8 cellular contexts compared by ENCODE assay signal in genomic region chr18:80157708-80158343, GRCh38. TPM values are rescaled to one million over a fixed set of nuclear protein-coding genes. Genes with fewer than 3 reads are reported as not detected.
A peak's percentile ranks its signal among the peaks of the same experiment; 100 is the strongest.
DNase-seq lines count a peak whose midpoint lies in the region; ATAC-seq, FAIRE-seq and TF ChIP-seq lines count a peak whose summit lies in the region.

No MANE protein-coding gene starts in this region.

- WGBS in K562 (ENCODE audit: insufficient coverage, low coverage, missing lambda C conversion rate), result 31% methylated on average over 8 of the region's 8 CpGs

- H3K9me1 ChIP-seq in K562 (ENCODE audit: control insufficient read depth, insufficient read depth, low read length), result no peaks in the 10 kb centered on the region

- no peak overlapping the region for H3K27ac ChIP-seq in K562 (ENCODE audit: extremely low read depth, low read depth, low read length)

- H3K9me3 ChIP-seq in K562 (replicated peaks; ENCODE audit: control insufficient read depth, insufficient read depth, low read depth, low read length), result no peaks in the 10 kb centered on the region

- POLR2A ChIA-PET in K562 (lab: Yijun Ruan, JAX), result interaction anchor here (0.6 kb wide), 1 partner anchor 123 kb away, joined by 3 read pairs; no protein-coding TSS in a partner anchor

- no peak overlapping the region for H3K4me2 ChIP-seq in K562 (ENCODE audit: insufficient read depth, low read length)

- no peaks in the 10 kb centered on the region for H3K79me2 ChIP-seq in K562 (ENCODE audit: control insufficient read depth, insufficient read depth, low read length)

- H4K20me1 ChIP-seq in K562 (replicated peaks; ENCODE audit: control insufficient read depth, insufficient read depth, low read length), result no peaks in the 10 kb centered on the region

- CTCF ChIA-PET in K562 (lab: Yijun Ruan, JAX; ENCODE audit: low intra/inter-chr PET ratio), result interaction anchor here (1.9 kb wide), 1 partner anchor 100 kb away, joined by 20 read pairs; no protein-coding TSS in a partner anchor

- FAIRE-seq in K562 (lab: Jason Lieb, UNC), result peak; percentile 62

- no peaks in the 10 kb centered on the region for H3K36me3 ChIP-seq in K562 (ENCODE audit: control insufficient read depth, insufficient read depth, low read length)

- peak; percentile 43 to 54 for TF ChIP-seq RAD21 in K562 (CRISPR knock-in tag; conservative IDR thresholded peaks at IDR 0.05 in 1 of 2, IDR thresholded peaks at IDR 0.05 in 1 of 2)

- H3K4me1 ChIP-seq in K562 (replicated peaks in 1 of 2; ENCODE audit: control insufficient read depth in 2 of 2, insufficient read depth in 2 of 2, low read length in 2 of 2), result no peaks in the 10 kb centered on the region

- no peak for TF ChIP-seq POLR2A in K562 (conservative IDR thresholded peaks at IDR 0.05)

- H2AFZ ChIP-seq in K562 (ENCODE audit: low read depth, low read length), result no peak overlapping the region

- H3K4me3 ChIP-seq in K562, result no peak overlapping the region

- intact Hi-C loops in K562 (cut with micrococcal nuclease), result loop anchor here (10.0 kb wide), 1 partner anchor 123 kb away; the partner anchor contains the start of gene RBFA

- peak; percentile 5 to 60 for DNase-seq in NCI-H524 (lab: John Stamatoyannopoulos, UW)
- no peak for DNase-seq in NCI-H524 treated with DMSO at 0.1 percent for 48 hours (lab: John Stamatoyannopoulos, UW)
- peak; percentile 52 for DNase-seq in LoVo (ENCODE audit: low spot score)
- peak; percentile 66 for DNase-seq in T-helper 9 cell
- DNase-seq in K562 (ENCODE audit: extremely low read depth in 1 of 4, low spot score in 3 of 4), result peak; percentile 50 to 74 (median 61)
- peak; percentile 93 for DNase-seq in inferior parietal cortex (ENCODE audit: extremely low spot score)
- DNase-seq in stimulated activated CD4-positive, alpha-beta T cell treated with anti-CD3 and anti-CD28 coated beads, Interleukin-15, amount 100 ng/mL, for 24 hours, result peak; percentile 85

- in situ Hi-C loops in K562 (cut with MboI), result no loop called here

- no peaks in the 10 kb centered on the region for H3K27me3 ChIP-seq in K562 (ENCODE audit: control insufficient read depth in 2 of 2, insufficient read depth in 2 of 2, low read length in 2 of 2)

- ATAC-seq in K562, result peak; percentile 79
- no peak for ATAC-seq in HG03457 (IDR thresholded peaks at IDR 0.05; ENCODE audit: unreplicated experiment)

- no peak for TF ChIP-seq EP300 in K562 (IDR thresholded peaks at IDR 0.05; ENCODE audit: low read length)

- BruUV-seq in K562 (replicated peaks; lab: Mats Ljungman, UMichigan), result no TSS peak

- TF ChIP-seq CTCF in K562 (IDR thresholded peaks at IDR 0.05 in 2 of 3, conservative IDR thresholded peaks at IDR 0.05 in 1 of 3; ENCODE audit: insufficient read depth in 2 of 3, low read depth in 1 of 3, low read length in 3 of 3), result peak; percentile 69 to 86 (median 81)

- no peak overlapping the region for H3K9ac ChIP-seq in K562 (ENCODE audit: insufficient read depth in 1 of 2, low read depth in 2 of 2, low read length in 2 of 2)

TF ChIP-seq in K562, 482 proteins besides CTCF, POLR2A, EP300 and RAD21:
- no peak for TF ChIP-seq RFX1 (IDR thresholded peaks at IDR 0.05)
- TF ChIP-seq NCOA6 (IDR thresholded peaks at IDR 0.05), result no peak
- TF ChIP-seq MAFG (tag; conservative IDR thresholded peaks at IDR 0.05), result peak; percentile 49
- peak; percentile 56; the same call in 1 of the 2 replicates for TF ChIP-seq SMC3 (conservative IDR thresholded peaks at IDR 0.05; ENCODE audit: insufficient read depth, low read depth, low read length)
- no peak for TF ChIP-seq KDM5B (IDR thresholded peaks at IDR 0.05; ENCODE audit: insufficient replicate concordance, low read depth, low read length)
- no peak for TF ChIP-seq ZBTB49 (CRISPR knock-in tag; IDR thresholded peaks at IDR 0.05; ENCODE audit: borderline replicate concordance)
- TF ChIP-seq C11orf30 (IDR thresholded peaks at IDR 0.05; ENCODE audit: low read depth), result peak; percentile 75
- peak; percentile 11; the same call in 1 of the 2 replicates for TF ChIP-seq MAFK (IDR thresholded peaks at IDR 0.05; ENCODE audit: low read length)
- peak; percentile 83 for TF ChIP-seq ZNF316 (IDR thresholded peaks at IDR 0.05)
- peak; percentile 28; the same call in 1 of the 2 replicates for TF ChIP-seq MAFF (IDR thresholded peaks at IDR 0.05; ENCODE audit: low read length)
- TF ChIP-seq BRF1 (IDR thresholded peaks at IDR 0.05; ENCODE audit: borderline replicate concordance, extremely low read depth, insufficient read length), result no peak

RNA-seq across cellular contexts. Expression of gene ADNP2, which starts 48.8 kb away (rescaled TPM):
- 21.1 and 36.1 TPM in 2 replicates for total RNA-seq in K562 (2011; cell fraction: chromatin; rRNA removed; ENCODE audit: low replicate concordance)
- total RNA-seq in K562 (2011; cell fraction: nucleolus; rRNA removed), result 11.2 and 12.2 TPM in 2 replicates
- 18.3 and 23.2 TPM in 2 replicates for total RNA-seq in K562 (2011; cell fraction: nucleoplasm; rRNA removed)
- 14.8 and 16.0 TPM in 2 replicates for total RNA-seq in K562 (2014; rRNA removed)
- total RNA-seq in K562 (2014; rRNA removed; fragmentation: Illumina TruSeq; extraction: Trizol), result 16.0 and 17.6 TPM in 2 replicates
- 17.3 and 17.7 TPM in 2 replicates for total RNA-seq in K562 (2015; rRNA removed; fragmentation: Illumina TruSeq; extraction: Trizol)
- 22.9 and 24.3 TPM in 2 replicates for total RNA-seq in K562 (2021)
- polyA plus RNA-seq in K562 (2011; rRNA removed), result 11.8 and 18.6 TPM in 2 replicates
- polyA plus RNA-seq in K562 (2011; cell fraction: cytosol; rRNA removed), result 9.2 and 11.9 TPM in 2 replicates
- 10.0 and 14.9 TPM in 2 replicates for polyA plus RNA-seq in K562 (2011; cell fraction: nucleus; rRNA removed)
- polyA plus RNA-seq in K562 (2012), result 12.6 and 13.8 TPM in 2 replicates
- 17.8 and 19.7 TPM in 2 replicates for polyA plus RNA-seq in K562 (2014; fragmentation: Illumina TruSeq; extraction: Trizol)
- 10 to 100 TPM in 1 of 2 experiments, 1 to 10 TPM in 1; 5.8 to 11.5 TPM for polyA plus RNA-seq in K562 (2014; fragmentation: Nextera tagmentation; extraction: Ambion mirVana)
- polyA plus RNA-seq in K562 (2014; rRNA removed), result 13.2 and 14.1 TPM in 2 replicates
- polyA minus RNA-seq in K562 (2011; rRNA and poly(A)+ RNA removed), result 20.9 and 22.0 TPM in 2 replicates
- 13.3 and 14.4 TPM in 2 replicates for polyA minus RNA-seq in K562 (2011; cell fraction: cytosol; rRNA and poly(A)+ RNA removed)
- 8.2 and 12.1 TPM in 2 replicates for polyA minus RNA-seq in K562 (2011; cell fraction: nucleus; rRNA and poly(A)+ RNA removed)
